3 cellular contexts compared by ENCODE assay signal in the genomic region with DNA sequence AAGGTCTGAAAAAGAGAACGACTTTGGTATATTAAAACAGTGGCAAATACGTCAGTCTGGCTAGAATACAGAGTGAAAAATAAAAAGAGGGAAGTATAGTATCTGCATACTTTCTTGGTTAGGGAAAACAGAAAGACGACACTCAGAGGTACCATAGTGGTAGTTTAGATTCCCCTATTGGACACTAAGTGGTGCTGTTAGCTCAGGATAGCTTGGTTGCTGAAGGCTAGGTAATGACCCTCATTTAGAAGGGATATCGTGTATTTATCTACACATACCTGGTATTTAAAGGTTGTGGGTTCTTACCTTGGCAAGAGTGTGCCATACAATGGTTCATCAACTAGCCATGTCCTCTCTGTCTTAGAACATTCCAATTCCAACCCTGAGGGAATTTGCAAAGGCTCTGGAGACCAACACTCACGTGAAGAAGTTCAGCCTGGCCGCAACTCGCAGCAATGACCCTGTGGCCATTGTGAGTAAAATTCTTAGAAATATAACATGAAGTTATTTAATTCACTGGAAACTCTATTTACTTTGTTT.
TF ChIP-seq lines count a peak whose summit lies in the region.

No MANE protein-coding gene starts in this region.

TF ChIP-seq in SK-N-SH, 30 proteins besides CTCF, POLR2A, EP300 and RAD21:
- TF ChIP-seq GATA2 (CRISPR knock-in tag; IDR thresholded peaks at IDR 0.05) (no peak), RCOR1 (IDR thresholded peaks at IDR 0.05; ENCODE audit: low read length) (no peak), FOSL2 (IDR thresholded peaks at IDR 0.05; ENCODE audit: borderline replicate concordance, low read depth) (no peak), NRF1 (IDR thresholded peaks at IDR 0.05; ENCODE audit: low read depth, low read length) (no peak), FOXM1 (IDR thresholded peaks at IDR 0.05; ENCODE audit: low read depth) (no peak), GABPA (IDR thresholded peaks at IDR 0.05; ENCODE audit: low read depth) (no peak), FOXJ3 (CRISPR knock-in tag; IDR thresholded peaks at IDR 0.05) (no peak)

TF ChIP-seq in SK-N-SH treated with all-trans-retinoic acid at 6 μM for 48 hours, 23 proteins besides CTCF, POLR2A, EP300 and RAD21:
- TF ChIP-seq ZNF70 (CRISPR knock-in tag; IDR thresholded peaks at IDR 0.05) (no peak), OSR1 (CRISPR knock-in tag; IDR thresholded peaks at IDR 0.05) (no peak), ZC3H10 (CRISPR knock-in tag; IDR thresholded peaks at IDR 0.05) (no peak), RARB (CRISPR knock-in tag; IDR thresholded peaks at IDR 0.05) (no peak), TOX (CRISPR knock-in tag; IDR thresholded peaks at IDR 0.05; ENCODE audit: borderline replicate concordance) (no peak), PPARA (CRISPR knock-in tag; IDR thresholded peaks at IDR 0.05; ENCODE audit: borderline replicate concordance) (no peak), GLIS3 (CRISPR knock-in tag; IDR thresholded peaks at IDR 0.05) (no peak), ZFP3 (CRISPR knock-in tag; IDR thresholded peaks at IDR 0.05) (no peak), TCF4 (CRISPR knock-in tag; IDR thresholded peaks at IDR 0.05; ENCODE audit: borderline replicate concordance) (no peak)
- TF ChIP-seq, protein P1, sequence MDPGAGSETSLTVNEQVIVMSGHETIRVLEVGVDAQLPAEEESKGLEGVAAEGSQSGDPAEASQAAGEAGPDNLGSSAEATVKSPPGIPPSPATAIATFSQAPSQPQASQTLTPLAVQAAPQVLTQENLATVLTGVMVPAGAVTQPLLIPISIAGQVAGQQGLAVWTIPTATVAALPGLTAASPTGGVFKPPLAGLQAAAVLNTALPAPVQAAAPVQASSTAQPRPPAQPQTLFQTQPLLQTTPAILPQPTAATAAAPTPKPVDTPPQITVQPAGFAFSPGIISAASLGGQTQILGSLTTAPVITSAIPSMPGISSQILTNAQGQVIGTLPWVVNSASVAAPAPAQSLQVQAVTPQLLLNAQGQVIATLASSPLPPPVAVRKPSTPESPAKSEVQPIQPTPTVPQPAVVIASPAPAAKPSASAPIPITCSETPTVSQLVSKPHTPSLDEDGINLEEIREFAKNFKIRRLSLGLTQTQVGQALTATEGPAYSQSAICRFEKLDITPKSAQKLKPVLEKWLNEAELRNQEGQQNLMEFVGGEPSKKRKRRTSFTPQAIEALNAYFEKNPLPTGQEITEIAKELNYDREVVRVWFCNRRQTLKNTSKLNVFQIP (CRISPR knock-in tag; IDR thresholded peaks at IDR 0.05; ENCODE audit: borderline replicate concordance, low read depth) = no peak
- TF ChIP-seq, protein P2, sequence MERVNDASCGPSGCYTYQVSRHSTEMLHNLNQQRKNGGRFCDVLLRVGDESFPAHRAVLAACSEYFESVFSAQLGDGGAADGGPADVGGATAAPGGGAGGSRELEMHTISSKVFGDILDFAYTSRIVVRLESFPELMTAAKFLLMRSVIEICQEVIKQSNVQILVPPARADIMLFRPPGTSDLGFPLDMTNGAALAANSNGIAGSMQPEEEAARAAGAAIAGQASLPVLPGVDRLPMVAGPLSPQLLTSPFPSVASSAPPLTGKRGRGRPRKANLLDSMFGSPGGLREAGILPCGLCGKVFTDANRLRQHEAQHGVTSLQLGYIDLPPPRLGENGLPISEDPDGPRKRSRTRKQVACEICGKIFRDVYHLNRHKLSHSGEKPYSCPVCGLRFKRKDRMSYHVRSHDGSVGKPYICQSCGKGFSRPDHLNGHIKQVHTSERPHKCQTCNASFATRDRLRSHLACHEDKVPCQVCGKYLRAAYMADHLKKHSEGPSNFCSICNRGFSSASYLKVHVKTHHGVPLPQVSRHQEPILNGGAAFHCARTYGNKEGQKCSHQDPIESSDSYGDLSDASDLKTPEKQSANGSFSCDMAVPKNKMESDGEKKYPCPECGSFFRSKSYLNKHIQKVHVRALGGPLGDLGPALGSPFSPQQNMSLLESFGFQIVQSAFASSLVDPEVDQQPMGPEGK (CRISPR knock-in tag; IDR thresholded peaks at IDR 0.05; ENCODE audit: borderline replicate concordance) = no peak
- TF ChIP-seq, protein P3, sequence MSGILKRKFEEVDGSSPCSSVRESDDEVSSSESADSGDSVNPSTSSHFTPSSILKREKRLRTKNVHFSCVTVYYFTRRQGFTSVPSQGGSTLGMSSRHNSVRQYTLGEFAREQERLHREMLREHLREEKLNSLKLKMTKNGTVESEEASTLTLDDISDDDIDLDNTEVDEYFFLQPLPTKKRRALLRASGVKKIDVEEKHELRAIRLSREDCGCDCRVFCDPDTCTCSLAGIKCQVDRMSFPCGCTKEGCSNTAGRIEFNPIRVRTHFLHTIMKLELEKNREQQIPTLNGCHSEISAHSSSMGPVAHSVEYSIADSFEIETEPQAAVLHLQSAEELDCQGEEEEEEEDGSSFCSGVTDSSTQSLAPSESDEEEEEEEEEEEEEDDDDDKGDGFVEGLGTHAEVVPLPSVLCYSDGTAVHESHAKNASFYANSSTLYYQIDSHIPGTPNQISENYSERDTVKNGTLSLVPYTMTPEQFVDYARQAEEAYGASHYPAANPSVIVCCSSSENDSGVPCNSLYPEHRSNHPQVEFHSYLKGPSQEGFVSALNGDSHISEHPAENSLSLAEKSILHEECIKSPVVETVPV (CRISPR knock-in tag; IDR thresholded peaks at IDR 0.05) = no peak

TF ChIP-seq in H1, 55 proteins besides CTCF, POLR2A, EP300 and RAD21:
- TF ChIP-seq HDAC6 (IDR thresholded peaks at IDR 0.05; ENCODE audit: low read depth, low read length) = no peak
- no peak for TF ChIP-seq PHF8 (conservative IDR thresholded peaks at IDR 0.05; ENCODE audit: low read depth, low read length)
- TF ChIP-seq, protein P4, sequence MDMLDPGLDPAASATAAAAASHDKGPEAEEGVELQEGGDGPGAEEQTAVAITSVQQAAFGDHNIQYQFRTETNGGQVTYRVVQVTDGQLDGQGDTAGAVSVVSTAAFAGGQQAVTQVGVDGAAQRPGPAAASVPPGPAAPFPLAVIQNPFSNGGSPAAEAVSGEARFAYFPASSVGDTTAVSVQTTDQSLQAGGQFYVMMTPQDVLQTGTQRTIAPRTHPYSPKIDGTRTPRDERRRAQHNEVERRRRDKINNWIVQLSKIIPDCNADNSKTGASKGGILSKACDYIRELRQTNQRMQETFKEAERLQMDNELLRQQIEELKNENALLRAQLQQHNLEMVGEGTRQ (IDR thresholded peaks at IDR 0.05; ENCODE audit: low read length) = no peak
- no peak for TF ChIP-seq CHD1 (IDR thresholded peaks at IDR 0.05; ENCODE audit: low read depth, low read length)
- TF ChIP-seq JUN (IDR thresholded peaks at IDR 0.05; ENCODE audit: low read depth, low read length) = no peak
- no peak for TF ChIP-seq RFX5 (IDR thresholded peaks at IDR 0.05; ENCODE audit: borderline replicate concordance, low read depth, low read length)
- no peak for TF ChIP-seq YY1 (IDR thresholded peaks at IDR 0.05; ENCODE audit: low read depth, low read length)
- TF ChIP-seq ASH2L (IDR thresholded peaks at IDR 0.05; ENCODE audit: low read length) = no peak
- TF ChIP-seq FOSL1 (IDR thresholded peaks at IDR 0.05; ENCODE audit: insufficient read depth, low read depth, low read length) = no peak
- no peak for TF ChIP-seq NRF1 (IDR thresholded peaks at IDR 0.05; ENCODE audit: low read depth, low read length)
- TF ChIP-seq CEBPB (IDR thresholded peaks at IDR 0.05; ENCODE audit: low read depth, low read length) = no peak
